Comparison of ENCODE assay signal across 1 cellular context in genomic region chr2:8090748-8091700, GRCh38.
TF ChIP-seq lines count a peak whose summit lies in the region.

No MANE protein-coding gene starts in this region.

TF ChIP-seq in HepG2, 621 proteins besides CTCF, POLR2A, EP300 and RAD21 (continued from another document and continues in another):
- TF ChIP-seq HMGXB3 (CRISPR knock-in tag; IDR thresholded peaks at IDR 0.05; ENCODE audit: borderline replicate concordance) (peak; percentile 91; the same call in 1 of the 2 replicates), FIP1L1 (IDR thresholded peaks at IDR 0.05; ENCODE audit: borderline replicate concordance, insufficient read depth, low read depth, low read length) (no peak), TP53 (CRISPR knock-in tag; conservative IDR thresholded peaks at IDR 0.05) (no peak), RARG (CRISPR knock-in tag; IDR thresholded peaks at IDR 0.05; ENCODE audit: low read depth) (no peak), ZKSCAN8 (CRISPR knock-in tag; IDR thresholded peaks at IDR 0.05; ENCODE audit: borderline replicate concordance) (peak; percentile 95), ZNF549 (CRISPR knock-in tag; IDR thresholded peaks at IDR 0.05) (no peak), ZNF773 (CRISPR knock-in tag; IDR thresholded peaks at IDR 0.05; ENCODE audit: borderline replicate concordance) (no peak), SRSF9 (IDR thresholded peaks at IDR 0.05; ENCODE audit: borderline replicate concordance, insufficient read depth, low read depth, low read length, poor library complexity, severe bottlenecking) (no peak), SMARCE1 (IDR thresholded peaks at IDR 0.05; ENCODE audit: borderline replicate concordance) (no peak), MED1 (CRISPR knock-in tag; IDR thresholded peaks at IDR 0.05) (peak; percentile 99), ZBTB43 (CRISPR knock-in tag; conservative IDR thresholded peaks at IDR 0.05) (peak; percentile 83), SNAI1 (CRISPR knock-in tag; IDR thresholded peaks at IDR 0.05; ENCODE audit: borderline replicate concordance) (no peak; the same call in 1 of the 2 replicates), ZNF263 (CRISPR knock-in tag; IDR thresholded peaks at IDR 0.05) (0 out of 2 replicates have a peak, but pooled peaks have one; percentile 24), GATAD2A (CRISPR knock-in tag; IDR thresholded peaks at IDR 0.05) (peak; percentile 92), TOPORS (CRISPR knock-in tag; IDR thresholded peaks at IDR 0.05) (0 out of 2 replicates have a peak, but pooled peaks have one; percentile 23), ZBTB34 (CRISPR knock-in tag; IDR thresholded peaks at IDR 0.05) (no peak; the same call in 1 of the 2 replicates), ZNF609 (CRISPR knock-in tag; IDR thresholded peaks at IDR 0.05; ENCODE audit: borderline replicate concordance) (peak; percentile 89; the same call in 1 of the 2 replicates), PHF5A (CRISPR knock-in tag; IDR thresholded peaks at IDR 0.05; ENCODE audit: low read depth, unreplicated experiment) (peak; percentile 76), ZNF235 (CRISPR knock-in tag; IDR thresholded peaks at IDR 0.05; ENCODE audit: borderline replicate concordance) (no peak), CCDC6 (CRISPR knock-in tag; IDR thresholded peaks at IDR 0.05) (peak; percentile 77), NR2C2 (CRISPR knock-in tag; IDR thresholded peaks at IDR 0.05; ENCODE audit: borderline replicate concordance) (peak; percentile 76), MAF1 (CRISPR knock-in tag; IDR thresholded peaks at IDR 0.05; ENCODE audit: borderline replicate concordance) (no peak), BRF2 (CRISPR knock-in tag; IDR thresholded peaks at IDR 0.05) (no peak), SNRNP70 (IDR thresholded peaks at IDR 0.05; ENCODE audit: low read depth, low read length) (no peak), TFE3 (CRISPR knock-in tag; IDR thresholded peaks at IDR 0.05) (peak; percentile 98), ZNF510 (CRISPR knock-in tag; IDR thresholded peaks at IDR 0.05; ENCODE audit: low read depth) (peak; percentile 88; the same call in 1 of the 2 replicates), MTF2 (CRISPR knock-in tag; IDR thresholded peaks at IDR 0.05; ENCODE audit: borderline replicate concordance) (no peak), STAT5B (CRISPR knock-in tag; IDR thresholded peaks at IDR 0.05) (no peak), HDAC1 (CRISPR knock-in tag; IDR thresholded peaks at IDR 0.05) (peak; percentile 47; the same call in 1 of the 2 replicates), JDP2 (CRISPR knock-in tag; IDR thresholded peaks at IDR 0.05; ENCODE audit: borderline replicate concordance) (no peak), ZBTB1 (CRISPR knock-in tag; IDR thresholded peaks at IDR 0.05; ENCODE audit: borderline replicate concordance) (no peak), YY1 (IDR thresholded peaks at IDR 0.05; ENCODE audit: insufficient read depth, insufficient replicate concordance, low read depth, low read length) (no peak), ZNF567 (CRISPR knock-in tag; IDR thresholded peaks at IDR 0.05; ENCODE audit: borderline replicate concordance) (0 out of 2 replicates have a peak, but pooled peaks have one; percentile 57), ESRRA (CRISPR knock-in tag; IDR thresholded peaks at IDR 0.05; ENCODE audit: low read depth) (peak; percentile 84; the same call in 1 of the 2 replicates), FOXP1 (IDR thresholded peaks at IDR 0.05) (peak; percentile 10; the same call in 1 of the 2 replicates), FOXP1 (CRISPR knock-in tag; IDR thresholded peaks at IDR 0.05) (peak; percentile 80), MIER2 (CRISPR knock-in tag; IDR thresholded peaks at IDR 0.05) (peak; percentile 70), ZNF468 (CRISPR knock-in tag; IDR thresholded peaks at IDR 0.05) (no peak), ARID2 (CRISPR knock-in tag; IDR thresholded peaks at IDR 0.05; ENCODE audit: borderline replicate concordance) (no peak), FOXK2 (IDR thresholded peaks at IDR 0.05) (peak; percentile 59; the same call in 1 of the 2 replicates), ZNF430 (CRISPR knock-in tag; IDR thresholded peaks at IDR 0.05) (peak; percentile 54), ELF1 (CRISPR knock-in tag; IDR thresholded peaks at IDR 0.05) (peak; percentile 99), TAF1 (CRISPR knock-in tag; IDR thresholded peaks at IDR 0.05) (peak; percentile 55; the same call in 1 of the 2 replicates), HOXA3 (CRISPR knock-in tag; IDR thresholded peaks at IDR 0.05) (peak; percentile 81; the same call in 1 of the 2 replicates), KLF11 (CRISPR knock-in tag; IDR thresholded peaks at IDR 0.05) (no peak), EHMT2 (IDR thresholded peaks at IDR 0.05; ENCODE audit: borderline replicate concordance, low read depth, low read length) (peak; percentile 96), ATF7-NPFF (CRISPR knock-in tag; IDR thresholded peaks at IDR 0.05; ENCODE audit: low read depth) (peak; percentile 14; the same call in 1 of the 2 replicates), ZC3H4 (CRISPR knock-in tag; IDR thresholded peaks at IDR 0.05; ENCODE audit: borderline replicate concordance) (no peak), ZNF678 (CRISPR knock-in tag; IDR thresholded peaks at IDR 0.05) (no peak), ZNF629 (CRISPR knock-in tag; conservative IDR thresholded peaks at IDR 0.05) (no peak), ZNF441 (CRISPR knock-in tag; IDR thresholded peaks at IDR 0.05; ENCODE audit: borderline replicate concordance) (peak; percentile 68; the same call in 1 of the 2 replicates)
